27 cellular contexts compared by ENCODE assay signal in genomic region chr17:33121756-33122155, GRCh38.
"Had no signal": no experiment of that assay in that cellular context is flagged by ENCODE, and none has a peak within 500 bp of the region (broad histone marks: within the 10 kb centered on the region; RNA-seq: fewer than 3 reads in every experiment).

No MANE protein-coding gene starts in this region.

- H3K36me3 ChIP-seq: ascending aorta, SJCRH30, WERI-Rb-1 had no signal

- H3K27me3 ChIP-seq: ascending aorta had no signal

- H3K9ac ChIP-seq: KMS-11 had no signal

- H3K27ac ChIP-seq: ascending aorta, KMS-11, SJCRH30, SK-N-MC, WERI-Rb-1 had no signal

- H3K9me3 Mint-ChIP-seq: activated CD4-positive, alpha-beta memory T cell treated with anti-CD3 and anti-CD28 coated beads, Interleukin-2, amount 10 ng/mL, durations not matched to agents 7 days and 5 days; activated naive CD8-positive, alpha-beta T cell treated with anti-CD3 and anti-CD28 coated beads for 36 hours; activated T-cell treated with anti-CD3 and anti-CD28 coated beads, Interleukin-2, amount 50 U/mL, for 4 hours; activated T-helper 1 cell treated with anti-CD3 and anti-CD28 coated beads, Interleukin-12 subunit alpha, Interleukin-12 subunit beta, Interleukin-2, Interleukin-4 antibody, amounts not matched to agents 30 ng/mL and 10 ng/mL and 1 ng/mL, durations not matched to agents 14 hours and 24 hours and 36 hours had no signal

- H3K27ac Mint-ChIP-seq: activated CD4-positive, alpha-beta memory T cell treated with anti-CD3 and anti-CD28 coated beads, Interleukin-2, amount 10 ng/mL, durations not matched to agents 7 days and 5 days; activated naive CD8-positive, alpha-beta T cell treated with anti-CD3 and anti-CD28 coated beads for 36 hours; activated T-helper 1 cell treated with anti-CD3 and anti-CD28 coated beads, Interleukin-12 subunit alpha, Interleukin-12 subunit beta, Interleukin-2, Interleukin-4 antibody, amounts not matched to agents 30 ng/mL and 10 ng/mL and 1 ng/mL, durations not matched to agents 14 hours and 24 hours and 36 hours had no signal

- H3K4me3 Mint-ChIP-seq: activated CD4-positive, alpha-beta memory T cell treated with anti-CD3 and anti-CD28 coated beads, Interleukin-2, amount 10 ng/mL, durations not matched to agents 7 days and 5 days; activated naive CD8-positive, alpha-beta T cell treated with anti-CD3 and anti-CD28 coated beads for 36 hours; activated T-cell treated with anti-CD3 and anti-CD28 coated beads, Interleukin-2, amount 50 U/mL, for 4 hours; activated T-helper 1 cell treated with anti-CD3 and anti-CD28 coated beads, Interleukin-12 subunit alpha, Interleukin-12 subunit beta, Interleukin-2, Interleukin-4 antibody, amounts not matched to agents 30 ng/mL and 10 ng/mL and 1 ng/mL, durations not matched to agents 14 hours and 24 hours and 36 hours had no signal

- ATAC-seq: activated T-cell treated with anti-CD3 and anti-CD28 coated beads, Interleukin-2, amount 50 U/mL, for 4 hours had no signal

- H3K36me3 Mint-ChIP-seq: activated naive CD8-positive, alpha-beta T cell treated with anti-CD3 and anti-CD28 coated beads for 36 hours had no signal

- H3K4me1 Mint-ChIP-seq: activated CD4-positive, alpha-beta memory T cell treated with anti-CD3 and anti-CD28 coated beads, Interleukin-2, amount 10 ng/mL, durations not matched to agents 7 days and 5 days; activated naive CD8-positive, alpha-beta T cell treated with anti-CD3 and anti-CD28 coated beads for 36 hours had no signal

- DNase-seq: activated CD4-positive, alpha-beta memory T cell treated with anti-CD3 and anti-CD28 coated beads, Interleukin-2, amount 10 ng/mL, durations not matched to agents 7 days and 5 days; activated CD4-positive, alpha-beta T cell treated with anti-CD3 and anti-CD28 coated beads for 1 hour; activated CD4-positive, alpha-beta T cell treated with anti-CD3 and anti-CD28 coated beads for 48 hours; activated CD4-positive, CD25-positive, alpha-beta regulatory T cell; activated naive CD4-positive, alpha-beta T cell; activated naive CD4-positive, alpha-beta T cell treated with anti-CD3 and anti-CD28 coated beads, Interleukin-2, amount 50 U/mL, for 16 hours; activated naive CD8-positive, alpha-beta T cell treated with anti-CD3 and anti-CD28 coated beads for 36 hours; activated T-cell treated with anti-CD3 and anti-CD28 coated beads for 4 hours; activated T-cell treated with anti-CD3 and anti-CD28 coated beads, Interleukin-2, amount 50 U/mL, for 4 hours; amniotic stem cell; MM.1S; MV-4-11; NCI-H1092; NCI-H1436 treated with DMSO at 0.1 percent for 48 hours; NCI-H187; NCI-H2081; NCI-H226; NCI-H524 treated with DMSO at 0.1 percent for 48 hours; OCI-M1; SHP77; SJCRH30; T1000; WERI-Rb-1 had no signal

- H3K4me3 ChIP-seq: ascending aorta, SJCRH30, SK-N-MC had no signal

- H3K4me1 ChIP-seq: ascending aorta, SJCRH30 had no signal

- H3K9me3 ChIP-seq: ascending aorta, SJCRH30 had no signal

- H3K4me2 ChIP-seq: KMS-11 had no signal
